Comparison of ENCODE assay signal across 17 cellular contexts in the genomic region with DNA sequence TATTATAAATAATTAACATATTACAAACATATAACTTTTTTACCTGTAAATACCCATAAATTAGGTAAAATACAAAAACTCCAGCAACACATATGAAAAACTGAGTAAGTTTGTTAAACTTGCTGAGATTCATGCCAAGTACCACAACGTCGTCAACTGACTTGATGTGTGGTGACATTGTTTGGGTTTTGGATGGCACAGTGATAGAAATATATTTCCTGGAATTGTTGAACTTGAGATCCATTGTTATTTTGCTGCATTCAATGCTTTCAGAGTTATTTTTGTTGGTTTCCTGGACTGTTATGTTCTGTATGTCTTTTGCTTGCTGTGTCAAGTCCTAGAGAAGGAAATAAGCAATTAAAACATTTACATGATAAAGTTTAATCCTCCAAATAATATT. TPM values are rescaled to one million over a fixed set of nuclear protein-coding genes. Genes with fewer than 3 reads are reported as not detected.
DNase-seq lines count a peak whose midpoint lies in the region; ATAC-seq and TF ChIP-seq lines count a peak whose summit lies in the region.
"Had no signal": no experiment of that assay in that cellular context is flagged by ENCODE, and none has a peak within 500 bp of the region (broad histone marks: within the 10 kb centered on the region; RNA-seq: fewer than 3 reads in every experiment).

No MANE protein-coding gene starts in this region.

- in situ Hi-C loops in IMR-90 (cut with MboI; ENCODE audit: low sequenced_read_pairs): loop anchor here (25.0 kb wide), 1 partner anchor 1982 kb away; a partner anchor contains a TSS

- no peak overlapping the region for H2BK5ac ChIP-seq in IMR-90 (ENCODE audit: low read depth, low read length, poor library complexity, severe bottlenecking)

- no peak overlapping the region for H3K4me2 ChIP-seq in IMR-90 (ENCODE audit: low read depth, low read length)
- H3K4me2 ChIP-seq: BLaER1 had no signal

- ATAC-seq in IMR-90 (ENCODE audit: low read depth) (no peak), HG03571 (IDR thresholded peaks at IDR 0.05; ENCODE audit: unreplicated experiment) (no peak), GM18505 (IDR thresholded peaks at IDR 0.05; ENCODE audit: unreplicated experiment) (no peak)
- ATAC-seq: CD8-positive, alpha-beta T cell had no signal

- H3K18ac ChIP-seq in IMR-90 (ENCODE audit: low read depth, low read length): no peak overlapping the region

- no peak for TF ChIP-seq POLR2A in IMR-90 (IDR thresholded peaks at IDR 0.05; ENCODE audit: low read depth, low read length)
- no peak for TF ChIP-seq POLR2A in GM18505 (IDR thresholded peaks at IDR 0.05; ENCODE audit: borderline replicate concordance, extremely low read depth, insufficient read depth, insufficient read length)

- no peak overlapping the region for H2AFZ ChIP-seq in IMR-90 (replicated peaks; ENCODE audit: low read length, poor library complexity)

- no peak overlapping the region for H2BK20ac ChIP-seq in IMR-90 (ENCODE audit: low read depth, low read length)

- no peak for DNase-seq in IMR-90
- DNase-seq in endothelial cell (ENCODE audit: low spot score): no peak
- DNase-seq in pulmonary artery endothelial cell (ENCODE audit: low read depth, low spot score): peak; percentile 7
- no peak for DNase-seq in left ventricle myocardium inferior
- DNase-seq: Caco-2; CD4-positive, CD25-positive, alpha-beta regulatory T cell; CD8-positive, alpha-beta T cell; DMS153; DND-41; GOT3; H7; HCEC 1CT had no signal

- TF ChIP-seq RAD21 in IMR-90 (IDR thresholded peaks at IDR 0.05; ENCODE audit: low read length): no peak

- peak overlapping the region; percentile 50 for H3K27ac Mint-ChIP-seq in endothelial cell (ENCODE audit: unreplicated experiment)
- H3K27ac Mint-ChIP-seq: B cell; CD4-positive, CD25-positive, alpha-beta regulatory T cell; CD8-positive, alpha-beta T cell had no signal

- WGBS in IMR-90 (ENCODE audit: extremely low coverage in 2 of 2, insufficient read length in 1 of 2), 2 experiments: 80% methylated on average over 2 of the region's 2 CpGs; no CpG with 5 or more reads in 1 of the 2 experiments

- H3K4me3 ChIP-seq in IMR-90 (ENCODE audit: insufficient read depth, low read depth, low read length): no peak overlapping the region
- H3K4me3 ChIP-seq in left ventricle myocardium inferior: no peak overlapping the region
- H3K4me3 ChIP-seq: BLaER1 had no signal

- H3K4ac ChIP-seq in IMR-90 (ENCODE audit: low read depth, low read length): no peak overlapping the region

- no peak overlapping the region for H4K91ac ChIP-seq in IMR-90 (ENCODE audit: insufficient read depth, low read depth, low read length)

- peaks cover 17% of the 10 kb centered on the region for H3K4me1 Mint-ChIP-seq in endothelial cell (ENCODE audit: unreplicated experiment)

- H2AK9ac ChIP-seq in IMR-90 (replicated peaks; ENCODE audit: low read depth, low read length, poor library complexity): no peak overlapping the region

- no peaks in the 10 kb centered on the region for H3K9me1 ChIP-seq in IMR-90 (ENCODE audit: insufficient read depth, low read length)

- no peak overlapping the region for H3K4me3 Mint-ChIP-seq in endothelial cell (ENCODE audit: unreplicated experiment)
- H3K4me3 Mint-ChIP-seq: B cell; CD4-positive, CD25-positive, alpha-beta regulatory T cell; CD8-positive, alpha-beta T cell had no signal

- CTCF ChIA-PET in IMR-90 (lab: Yijun Ruan, JAX): no interaction called here

- no peaks in the 10 kb centered on the region for H3K9me3 Mint-ChIP-seq in endothelial cell (ENCODE audit: unreplicated experiment)
- H3K9me3 Mint-ChIP-seq: CD8-positive, alpha-beta T cell had no signal

- H2BK120ac ChIP-seq in IMR-90 (ENCODE audit: low read depth, low read length): no peak overlapping the region

- no peak overlapping the region for H2BK15ac ChIP-seq in IMR-90 (ENCODE audit: low read depth, low read length)

- BruUV-seq in IMR-90 (replicated peaks; lab: Mats Ljungman, UMichigan): no TSS peak

- H4K8ac ChIP-seq in IMR-90 (ENCODE audit: low read depth in 2 of 2, low read length in 2 of 2): no peak overlapping the region

- H3K9ac ChIP-seq in IMR-90 (ENCODE audit: low read depth, low read length): no peak overlapping the region
- H3K9ac ChIP-seq: BLaER1 had no signal

- no peak overlapping the region for H3K27ac ChIP-seq in IMR-90 (ENCODE audit: insufficient read depth, low read length)
- no peak overlapping the region for H3K27ac ChIP-seq in left ventricle myocardium inferior (replicated peaks)
- H3K27ac ChIP-seq: BLaER1, C4-2B had no signal

- POLR2A ChIA-PET in IMR-90 (lab: Charles Lee; ENCODE audit: unreplicated experiment): no interaction called here

- H3K9me3 ChIP-seq in IMR-90 (ENCODE audit: control insufficient read depth, insufficient read depth, low read length): no peaks in the 10 kb centered on the region
- H3K9me3 ChIP-seq in left ventricle myocardium inferior (replicated peaks): no peaks in the 10 kb centered on the region
- H3K9me3 ChIP-seq: Caco-2 had no signal

- no peak overlapping the region for H4K5ac ChIP-seq in IMR-90 (ENCODE audit: low read depth, low read length)

- H3K23ac ChIP-seq in IMR-90 (ENCODE audit: low read depth, low read length): no peak overlapping the region

- H3K27me3 ChIP-seq in IMR-90 (ENCODE audit: control insufficient read depth, insufficient read depth, low read length) (no peaks in the 10 kb centered on the region), left ventricle myocardium inferior (ENCODE audit: low read depth) (no peaks in the 10 kb centered on the region)
- H3K27me3 ChIP-seq: BLaER1 had no signal

- peaks cover 11 to 25% of the 10 kb centered on the region in 2 experiments; a peak in 3 of 4 replicates for H3K79me1 ChIP-seq in IMR-90 (ENCODE audit: low read depth in 1 of 2, low read length in 2 of 2)

- H4K20me1 ChIP-seq in IMR-90 (ENCODE audit: insufficient read depth, low read length): peaks cover 5% of the 10 kb centered on the region; the same call in 1 of the 2 replicates
- H4K20me1 ChIP-seq: BLaER1 had no signal

- H3K4me1 ChIP-seq in IMR-90 (ENCODE audit: control insufficient read depth, insufficient read depth, low read length) (peaks cover 8% of the 10 kb centered on the region; the same call in 1 of the 2 replicates), left ventricle myocardium inferior (peaks cover 27% of the 10 kb centered on the region)

- H3K14ac ChIP-seq in IMR-90 (replicated peaks; ENCODE audit: low read depth, low read length): no peak overlapping the region

- H3K27me3 Mint-ChIP-seq in endothelial cell (ENCODE audit: unreplicated experiment): no peaks in the 10 kb centered on the region
- H3K27me3 Mint-ChIP-seq: B cell; CD4-positive, CD25-positive, alpha-beta regulatory T cell had no signal

- no peak overlapping the region for H2AK5ac ChIP-seq in IMR-90 (ENCODE audit: low read depth, low read length)

- dilution Hi-C loops in IMR-90 (cut with HindIII; ENCODE audit: low sequenced_read_pairs, unreplicated experiment): no loop called here

- H3K36me3 Mint-ChIP-seq in endothelial cell (ENCODE audit: low read depth, unreplicated experiment): peaks cover 17% of the 10 kb centered on the region

- intact Hi-C loops in IMR-90 (cut with micrococcal nuclease) (loop anchor here (2.0 kb wide), 1 partner anchor 13 kb away; no protein-coding TSS in a partner anchor), left ventricle myocardium inferior (cut with micrococcal nuclease) (no loop called here)

- no peak for TF ChIP-seq CTCF in IMR-90 (conservative IDR thresholded peaks at IDR 0.05; ENCODE audit: low read depth, low read length)
- no peak for TF ChIP-seq CTCF in endothelial cell (IDR thresholded peaks at IDR 0.05; ENCODE audit: unreplicated experiment)
- no peak for TF ChIP-seq CTCF in left ventricle myocardium inferior (IDR thresholded peaks at IDR 0.05; ENCODE audit: borderline replicate concordance)

- H3K56ac ChIP-seq in IMR-90 (ENCODE audit: extremely low read depth, insufficient read depth, low read length): peak overlapping the region; percentile 1; the same call in 1 of the 2 replicates

- H3K36me3 ChIP-seq in IMR-90 (ENCODE audit: control insufficient read depth, insufficient read depth, low read length): peaks cover 13% of the 10 kb centered on the region
- peaks cover 32% of the 10 kb centered on the region for H3K36me3 ChIP-seq in left ventricle myocardium inferior

TF ChIP-seq in IMR-90, 13 proteins besides CTCF, POLR2A, EP300 and RAD21:
- TF ChIP-seq FOS (IDR thresholded peaks at IDR 0.05; ENCODE audit: low read depth, low read length) (no peak), RCOR1 (IDR thresholded peaks at IDR 0.05; ENCODE audit: insufficient replicate concordance, low read length) (no peak)

RNA-seq across cellular contexts. Expression of a gene that starts 5.5 kb away (rescaled TPM):
- total RNA-seq in IMR-90 (2012; rRNA removed): 19.0 and 33.9 TPM in 2 replicates
- 15.9 and 21.1 TPM in 2 replicates for polyA plus RNA-seq in IMR-90 (2012; rRNA removed)
- polyA plus RNA-seq in IMR-90 (2012; cell fraction: cytosol; rRNA removed): 3.6 and 4.1 TPM in 2 replicates
- 2.4 and 20.8 TPM in 2 replicates for polyA plus RNA-seq in IMR-90 (2012; cell fraction: nucleus; rRNA removed; ENCODE audit: low replicate concordance)
- total RNA-seq in endothelial cell (ENCODE audit: unreplicated experiment): 17.3 TPM
- 19.3 and 24.7 TPM in 2 replicates for total RNA-seq in pulmonary artery endothelial cell
- 6.8 TPM for total RNA-seq in left ventricle myocardium inferior
